16 cellular contexts compared by ENCODE assay signal in the genomic region with DNA sequence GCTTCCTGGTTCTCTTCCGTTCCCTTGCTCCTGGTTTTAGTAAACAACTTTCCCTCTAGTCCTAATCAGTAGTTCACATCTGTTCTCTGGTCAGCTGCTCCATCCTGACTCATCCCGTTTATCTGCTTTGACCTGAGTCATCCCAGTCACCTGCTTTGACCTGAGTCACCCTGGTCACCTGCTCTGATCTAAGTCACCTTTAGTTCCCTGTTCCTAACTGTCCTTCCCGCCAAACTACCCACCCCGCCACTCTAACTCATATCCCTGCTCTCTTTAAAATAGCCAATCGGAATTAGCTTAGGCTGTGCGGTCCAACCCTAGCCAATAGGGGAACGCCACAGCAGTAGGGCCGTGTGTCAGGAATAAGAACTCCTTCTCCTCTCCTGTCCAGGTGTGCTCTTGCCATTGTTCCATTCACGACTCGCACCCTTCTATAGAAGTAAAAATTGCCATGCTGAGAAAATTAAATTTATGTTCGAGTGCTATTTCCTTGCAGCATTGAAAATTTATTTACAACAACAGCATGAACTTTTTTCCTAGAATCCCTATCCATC. TPM values are rescaled to one million over a fixed set of nuclear protein-coding genes. Genes with fewer than 3 reads are reported as not detected.
A peak's percentile ranks its signal among the peaks of the same experiment; 100 is the strongest.
DNase-seq lines count a peak whose midpoint lies in the region; ATAC-seq and TF ChIP-seq lines count a peak whose summit lies in the region.
"Had no signal": no experiment of that assay in that cellular context is flagged by ENCODE, and none has a peak within 500 bp of the region (broad histone marks: within the 10 kb centered on the region; RNA-seq: fewer than 3 reads in every experiment).

No MANE protein-coding gene starts in this region.

- POLR2A ChIA-PET in SK-N-SH (lab: Yijun Ruan, JAX): no interaction called here

- H4K20me1 ChIP-seq in SK-N-SH (ENCODE audit: insufficient read depth): no peaks in the 10 kb centered on the region

- H3K36me3 ChIP-seq in SK-N-SH (replicated peaks in 1 of 2; ENCODE audit: control insufficient read depth in 1 of 2, insufficient read depth in 2 of 2, low read length in 1 of 2) (no peaks in the 10 kb centered on the region), sigmoid colon (no peaks in the 10 kb centered on the region), prostate gland (no peaks in the 10 kb centered on the region)

- TF ChIP-seq RAD21 in SK-N-SH (IDR thresholded peaks at IDR 0.05; ENCODE audit: low read length): no peak

- WGBS in SK-N-SH (ENCODE audit: low lambda C conversion rate): 83% methylated on average over 11 of the region's 11 CpGs
- WGBS in sigmoid colon, 2 donors: 81 to 83% methylated on average over 11 of the region's 11 CpGs
- WGBS in prostate gland: 88% methylated on average over 11 of the region's 11 CpGs

- no peaks in the 10 kb centered on the region; a peak in 1 of 4 replicates for H3K4me1 ChIP-seq in SK-N-SH (ENCODE audit: control insufficient read depth in 1 of 2, insufficient read depth in 2 of 2, low read depth in 1 of 2, low read length in 1 of 2)
- peaks cover 0 to 5% (median 0%) of the 10 kb centered on the region in 4 donors for H3K4me1 ChIP-seq in sigmoid colon
- no peaks in the 10 kb centered on the region for H3K4me1 ChIP-seq in prostate gland (replicated peaks)

- H3F3A ChIP-seq in SK-N-SH (replicated peaks; ENCODE audit: insufficient read depth): no peaks in the 10 kb centered on the region

- TF ChIP-seq EP300 in SK-N-SH (IDR thresholded peaks at IDR 0.05; ENCODE audit: borderline replicate concordance in 1 of 2, low read depth in 1 of 2, low read length in 1 of 2) (no peak), sigmoid colon (IDR thresholded peaks at IDR 0.05) (no peak)

- DNase-seq in SK-N-SH (no peak), SK-MEL-5 (ENCODE audit: low read depth, low spot score) (peak; percentile 15), fibroblast of mammary gland (ENCODE audit: low read depth) (peak; percentile 84), sigmoid colon (peak; percentile 52), prostate gland (ENCODE audit: low spot score) (no peak), C1 segment of cervical spinal cord (lab: John Stamatoyannopoulos, UW) (no peak), NCI-H524 treated with DMSO at 0.1 percent for 48 hours (lab: John Stamatoyannopoulos, UW) (no peak)
- DNase-seq: DMS79; kidney glomerular epithelial cell; NCI-H1694 treated with DMSO at 0.1 percent for 48 hours; occipital lobe; stimulated activated CD4-positive, alpha-beta T cell treated with anti-CD3 and anti-CD28 coated beads, Interleukin-4, amount 100 ng/mL, for 1 hour had no signal

- TF ChIP-seq CTCF in SK-N-SH (IDR thresholded peaks at IDR 0.05): no peak
- no peak for TF ChIP-seq CTCF in fibroblast of mammary gland (conservative IDR thresholded peaks at IDR 0.05; ENCODE audit: control insufficient read depth, insufficient read depth, low read depth, low read length)
- no peak for TF ChIP-seq CTCF in sigmoid colon (IDR thresholded peaks at IDR 0.05)
- TF ChIP-seq CTCF in prostate gland (IDR thresholded peaks at IDR 0.05): no peak

- intact Hi-C loops in sigmoid colon (cut with DNase I): no loop called here
- intact Hi-C loops in prostate gland (cut with DNase I): no loop called here

- H3K4me2 ChIP-seq in SK-N-SH: no peak overlapping the region

- H2AFZ ChIP-seq in SK-N-SH (ENCODE audit: low read depth): no peak overlapping the region

- CTCF ChIA-PET in SK-N-SH (lab: Yijun Ruan, JAX): interaction anchor here (3.4 to 12.2 kb wide), 2 partner anchors 9 to 138 kb away, joined by 23 to 111 read pairs; no protein-coding TSS in a partner anchor

- in situ Hi-C loops in SK-MEL-5 (cut with HindIII; ENCODE audit: low pct_unique_long_range_greater_than_20kb, low sequenced_read_pairs): no loop called here

- no peak for TF ChIP-seq POLR2A in sigmoid colon (IDR thresholded peaks at IDR 0.05)
- no peak for TF ChIP-seq POLR2A in prostate gland (IDR thresholded peaks at IDR 0.05)

- H3K27me3 ChIP-seq in SK-N-SH (ENCODE audit: insufficient read depth): no peaks in the 10 kb centered on the region
- peaks cover 0 to 18% (median 15%) of the 10 kb centered on the region in 3 donors for H3K27me3 ChIP-seq in sigmoid colon
- H3K27me3 ChIP-seq in prostate gland (replicated peaks; ENCODE audit: insufficient read depth): no peaks in the 10 kb centered on the region

- H3K4me3 ChIP-seq in SK-N-SH (ENCODE audit: low read depth in 2 of 2, low read length in 1 of 2) (no peak overlapping the region), fibroblast of mammary gland (ENCODE audit: control insufficient read depth, low read depth, low read length) (no peak overlapping the region), sigmoid colon (no peak overlapping the region), prostate gland (no peak overlapping the region)

- no peak overlapping the region for H3K9ac ChIP-seq in SK-N-SH

- H3K9me3 ChIP-seq in SK-N-SH (no peaks in the 10 kb centered on the region), sigmoid colon (no peaks in the 10 kb centered on the region), prostate gland (no peaks in the 10 kb centered on the region)

- no peak for ATAC-seq in SK-N-SH treated with all-trans-retinoic acid at 6 μM for 48 hours

- H3K9me2 ChIP-seq in SK-N-SH: no peaks in the 10 kb centered on the region

- no peaks in the 10 kb centered on the region for H3K79me2 ChIP-seq in SK-N-SH (ENCODE audit: insufficient read depth)

- H3K27ac ChIP-seq in SK-N-SH (ENCODE audit: low read depth in 2 of 2, low read length in 1 of 2): no peak overlapping the region
- no peak overlapping the region for H3K27ac ChIP-seq in sigmoid colon
- no peak overlapping the region for H3K27ac ChIP-seq in prostate gland
- H3K27ac ChIP-seq: 22Rv1 had no signal

TF ChIP-seq in SK-N-SH, 30 proteins besides CTCF, POLR2A, EP300 and RAD21:
- TF ChIP-seq USF2 (IDR thresholded peaks at IDR 0.05; ENCODE audit: borderline replicate concordance, low read depth, low read length) (no peak), JUND (IDR thresholded peaks at IDR 0.05) (peak; percentile 15; the same call in 1 of the 2 replicates)

TF ChIP-seq in SK-N-SH treated with all-trans-retinoic acid at 6 μM for 48 hours, 23 proteins besides CTCF, POLR2A, EP300 and RAD21:
- TF ChIP-seq TOX (CRISPR knock-in tag; IDR thresholded peaks at IDR 0.05; ENCODE audit: borderline replicate concordance): no peak
- TF ChIP-seq ZC3H10 (CRISPR knock-in tag; IDR thresholded peaks at IDR 0.05): no peak
- TF ChIP-seq TCF4 (CRISPR knock-in tag; IDR thresholded peaks at IDR 0.05; ENCODE audit: borderline replicate concordance): no peak
- no peak for TF ChIP-seq ESRRG (CRISPR knock-in tag; IDR thresholded peaks at IDR 0.05)
- no peak for TF ChIP-seq ZNF565 (CRISPR knock-in tag; conservative IDR thresholded peaks at IDR 0.05; ENCODE audit: low read depth)
- TF ChIP-seq ARNTL (CRISPR knock-in tag; IDR thresholded peaks at IDR 0.05; ENCODE audit: borderline replicate concordance, low read depth): no peak
TF ChIP-seq in SK-N-SH treated with all-trans-retinoic acid at 6 μM for 48 hours: peak in this region for 0.

RNA-seq across cellular contexts. Expression of gene ANKRD33, which starts 3.1 kb away (rescaled TPM):
- polyA plus RNA-seq in SK-N-SH (2012; rRNA removed): not detected in 2 replicates
- not detected in 2 replicates for polyA plus RNA-seq in SK-N-SH (2012; cell fraction: cytosol; rRNA removed)
- polyA plus RNA-seq in SK-N-SH (2012; cell fraction: nucleus; rRNA removed): 0.11 and 0.13 TPM in 2 replicates
- total RNA-seq in SK-MEL-5 (2014; rRNA removed; shearing (Covaris generic)): not detected in 2 replicates
- polyA plus RNA-seq in SK-MEL-5 (2015; cell fraction: cytosol; rRNA removed): not detected in 2 replicates
- polyA plus RNA-seq in SK-MEL-5 (2015; cell fraction: nucleus; rRNA removed): not detected in 2 replicates
- total RNA-seq in sigmoid colon: not detected
- polyA plus RNA-seq in sigmoid colon: under 1 TPM in 1 of 3 donors, not detected in 2; 0.16 TPM
- not detected for total RNA-seq in prostate gland
- total RNA-seq: HT-29; occipital lobe; T-helper 2 cell treated with Interferon-gamma antibody and Interleukin-4, amounts not matched to agents 100 ng/mL and 5 ng/mL, for 36 hours had no signal

RNA-seq across cellular contexts. Expression of gene ACVRL1, which starts 22.6 kb away (rescaled TPM):
- 0.07 and 0.08 TPM in 2 replicates for polyA plus RNA-seq in SK-N-SH (2012; rRNA removed)
- polyA plus RNA-seq in SK-N-SH (2012; cell fraction: cytosol; rRNA removed): 0.05 and 0.07 TPM in 2 replicates
- 0.11 and 0.54 TPM in 2 replicates for polyA plus RNA-seq in SK-N-SH (2012; cell fraction: nucleus; rRNA removed)
- 0.05 TPM in 1 of 2 replicates, not detected in the other for total RNA-seq in SK-MEL-5 (2014; rRNA removed; shearing (Covaris generic))
- 0.10 TPM in 1 of 2 replicates, not detected in the other for polyA plus RNA-seq in SK-MEL-5 (2015; cell fraction: cytosol; rRNA removed)
- 0.09 TPM in 1 of 2 replicates, not detected in the other for polyA plus RNA-seq in SK-MEL-5 (2015; cell fraction: nucleus; rRNA removed)
- 100 to 1,000 TPM in 1 of 4 donors, 10 to 100 TPM in 3; 63.0 to 113 (median 70.9) TPM for total RNA-seq in sigmoid colon
- 10 to 100 TPM; 12.5 to 83.6 (median 24.6) TPM for polyA plus RNA-seq in sigmoid colon
- total RNA-seq in prostate gland: 10 to 100 TPM; 31.1 to 34.8 TPM
- total RNA-seq: HT-29; T-helper 2 cell treated with Interferon-gamma antibody and Interleukin-4, amounts not matched to agents 100 ng/mL and 5 ng/mL, for 36 hours had no signal

RNA-seq across cellular contexts. Expression of gene FIGNL2, which starts 36.2 kb away (rescaled TPM):
- polyA plus RNA-seq in SK-N-SH (2012; rRNA removed): 0.05 and 0.08 TPM in 2 replicates
- 0.03 and 0.05 TPM in 2 replicates for polyA plus RNA-seq in SK-N-SH (2012; cell fraction: cytosol; rRNA removed)
- polyA plus RNA-seq in SK-N-SH (2012; cell fraction: nucleus; rRNA removed): 0.46 and 0.58 TPM in 2 replicates
- total RNA-seq in SK-MEL-5 (2014; rRNA removed; shearing (Covaris generic)): 0.21 and 0.24 TPM in 2 replicates
- 0.25 and 0.26 TPM in 2 replicates for polyA plus RNA-seq in SK-MEL-5 (2015; cell fraction: cytosol; rRNA removed)
- 1.5 and 2.3 TPM in 2 replicates for polyA plus RNA-seq in SK-MEL-5 (2015; cell fraction: nucleus; rRNA removed)
- total RNA-seq in sigmoid colon: under 1 TPM in 2 of 4 donors, not detected in 2; 0.28 to 0.36 TPM
- under 1 TPM in 1 of 3 donors, not detected in 2; 0.36 TPM for polyA plus RNA-seq in sigmoid colon
- total RNA-seq in prostate gland: 1 to 10 TPM in 1 of 2 donors, under 1 TPM in 1; 0.46 to 1.4 TPM
- total RNA-seq: HT-29 had no signal

Comparison
In these comparisons a context has a peak if more than half of its experiments do, and no peak if none do; other contexts are left out.
1. DNase-seq: peak in SK-MEL-5 (single experiment), fibroblast of mammary gland (single experiment) and sigmoid colon (single experiment); none in SK-N-SH (single experiment), prostate gland (single experiment), C1 segment of cervical spinal cord (0 of 14) and NCI-H524 treated with DMSO at 0.1 percent for 48 hours (single experiment).
2. RNA of gene ACVRL1, which starts 22.6 kb away (total RNA-seq): 63.0 to 113 TPM in sigmoid colon and 31.1 to 34.8 TPM in prostate gland; 0.05 TPM in SK-MEL-5; every median in the first group is over 10 times any median in the second.